In the genomic region with DNA sequence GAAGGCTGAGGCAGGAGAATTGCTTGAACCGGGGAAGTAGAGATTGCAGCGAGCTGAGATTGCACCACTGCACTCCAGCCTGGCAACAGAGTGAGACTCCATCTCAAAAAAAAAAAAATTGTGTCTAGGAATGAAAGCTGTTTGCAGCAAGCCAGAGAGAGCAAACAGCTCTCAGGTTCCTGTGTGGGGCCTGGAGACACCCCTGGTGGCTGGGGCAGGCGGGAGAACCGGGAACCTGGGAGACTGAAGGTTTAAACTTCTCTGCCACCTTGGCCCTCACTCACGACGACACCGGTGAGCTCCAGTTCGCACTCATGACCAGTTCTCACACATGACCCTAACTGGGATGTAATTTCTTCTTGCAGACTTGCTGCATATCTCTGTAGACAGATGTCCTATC, we compare ENCODE assay signal across 19 cellular contexts. TPM values are rescaled to one million over a fixed set of nuclear protein-coding genes. Genes with fewer than 3 reads are reported as not detected.
DNase-seq lines count a peak whose midpoint lies in the region; ATAC-seq, FAIRE-seq and TF ChIP-seq lines count a peak whose summit lies in the region.
"Had no signal": no experiment of that assay in that cellular context is flagged by ENCODE, and none has a peak within 500 bp of the region (broad histone marks: within the 10 kb centered on the region; RNA-seq: fewer than 3 reads in every experiment).

No MANE protein-coding gene starts in this region.

- CTCF ChIA-PET in K562 (lab: Yijun Ruan, JAX; ENCODE audit: low intra/inter-chr PET ratio), result no interaction called here

- in situ Hi-C loops in K562 (cut with MboI), result no loop called here

- H3K4me3 ChIP-seq in K562 (no peak overlapping the region), osteoblast (ENCODE audit: insufficient read depth, low read length) (no peak overlapping the region)
- H3K4me3 ChIP-seq: PC-9, SJCRH30 had no signal

- peaks cover 43 to 64% of the 10 kb centered on the region in 2 experiments for H3K27me3 ChIP-seq in K562 (ENCODE audit: control insufficient read depth in 2 of 2, insufficient read depth in 2 of 2, low read length in 2 of 2)
- peaks cover 43% of the 10 kb centered on the region for H3K27me3 ChIP-seq in osteoblast (ENCODE audit: insufficient read depth, low read length)
- H3K27me3 ChIP-seq: SJCRH30 had no signal

- TF ChIP-seq CTCF in GM20000 (IDR thresholded peaks at IDR 0.05; ENCODE audit: extremely low read depth, missing control alignments), result no peak
- TF ChIP-seq CTCF in K562 (IDR thresholded peaks at IDR 0.05 in 2 of 3, conservative IDR thresholded peaks at IDR 0.05 in 1 of 3; ENCODE audit: insufficient read depth in 2 of 3, low read depth in 1 of 3, low read length in 3 of 3), result no peak
- TF ChIP-seq CTCF in osteoblast (IDR thresholded peaks at IDR 0.05; ENCODE audit: extremely low read depth, low read depth, low read length), result no peak
- TF ChIP-seq CTCF in progenitor cell of endocrine pancreas (IDR thresholded peaks at IDR 0.05; ENCODE audit: unreplicated experiment), result no peak

- no peaks in the 10 kb centered on the region for H3K9me1 ChIP-seq in K562 (ENCODE audit: control insufficient read depth, insufficient read depth, low read length)

- H3K9me3 ChIP-seq in K562 (replicated peaks; ENCODE audit: control insufficient read depth, insufficient read depth, low read depth, low read length) (no peaks in the 10 kb centered on the region), osteoblast (ENCODE audit: low read depth, low read length) (no peaks in the 10 kb centered on the region)
- H3K9me3 ChIP-seq: SJCRH30 had no signal

- no peaks in the 10 kb centered on the region for H3K36me3 ChIP-seq in K562 (ENCODE audit: control insufficient read depth, insufficient read depth, low read length)
- no peaks in the 10 kb centered on the region for H3K36me3 ChIP-seq in osteoblast (ENCODE audit: insufficient read depth, low read length)
- H3K36me3 ChIP-seq: SJCRH30 had no signal

- FAIRE-seq in HTR-8/SVneo (lab: Jason Lieb, UNC) (peak; percentile 20), K562 (lab: Jason Lieb, UNC) (peak; percentile 35)
- FAIRE-seq: GM12892 had no signal

- 1% methylated on average over 8 of the region's 8 CpGs for WGBS in K562 (ENCODE audit: insufficient coverage, low coverage, missing lambda C conversion rate)

- POLR2A ChIA-PET in K562 (lab: Yijun Ruan, JAX), result interaction anchor here (0.5 to 0.8 kb wide), 4 partner anchors 32 to 186 kb away, joined by 3 to 5 read pairs (median 4); no protein-coding TSS in a partner anchor

- no peak overlapping the region for H3K9ac ChIP-seq in K562 (ENCODE audit: insufficient read depth in 1 of 2, low read depth in 2 of 2, low read length in 2 of 2)
- H3K9ac ChIP-seq: KMS-11 had no signal

- peaks cover 3 to 17% of the 10 kb centered on the region in 2 experiments; a peak in 4 of 5 replicates for H3K4me1 ChIP-seq in K562 (replicated peaks in 1 of 2; ENCODE audit: control insufficient read depth in 2 of 2, insufficient read depth in 2 of 2, low read length in 2 of 2)
- H3K4me1 ChIP-seq in osteoblast (ENCODE audit: insufficient read depth, low read length), result no peaks in the 10 kb centered on the region
- H3K4me1 ChIP-seq: SJCRH30 had no signal

- intact Hi-C loops in K562 (cut with micrococcal nuclease), result no loop called here

- TF ChIP-seq EP300 in K562 (IDR thresholded peaks at IDR 0.05; ENCODE audit: low read length), result no peak

- H3K27ac ChIP-seq in K562 (ENCODE audit: extremely low read depth, low read depth, low read length), result no peak overlapping the region
- H3K27ac ChIP-seq in osteoblast (ENCODE audit: low read depth, low read length), result no peak overlapping the region
- H3K27ac ChIP-seq: C4-2B, KMS-11, PC-9, SJCRH30 had no signal

- peaks cover 6% of the 10 kb centered on the region; the same call in 1 of the 2 replicates for H4K20me1 ChIP-seq in K562 (replicated peaks; ENCODE audit: control insufficient read depth, insufficient read depth, low read length)
- H4K20me1 ChIP-seq in osteoblast (ENCODE audit: insufficient read depth, low read length), result no peaks in the 10 kb centered on the region

- peaks cover 4% of the 10 kb centered on the region for H3K9me3 Mint-ChIP-seq in progenitor cell of endocrine pancreas (ENCODE audit: low read depth)

- DNase-seq in GM20000 (ENCODE audit: low spot score) (peak; percentile 26), HTR-8/SVneo (ENCODE audit: insufficient read length, low spot score) (no peak), K562 (ENCODE audit: extremely low read depth in 1 of 4, low spot score in 3 of 4) (no peak), osteoblast (ENCODE audit: insufficient read length, low spot score, missing footprints) (peak; percentile 30), progenitor cell of endocrine pancreas (ENCODE audit: low spot score, unreplicated experiment) (no peak), NCI-H2107 treated with DMSO at 0.1 percent for 48 hours (lab: John Stamatoyannopoulos, UW; ENCODE audit: unreplicated experiment) (no peak)
- DNase-seq: ACHN, DMS79, NCI-H1417, NCI-H187, NCI-H2107, NCI-H345, NCI-H524 treated with DMSO at 0.1 percent for 48 hours, PC-9, SJCRH30 had no signal

- no peak for TF ChIP-seq POLR2A in K562 (conservative IDR thresholded peaks at IDR 0.05)

- TF ChIP-seq RAD21 in K562 (CRISPR knock-in tag; conservative IDR thresholded peaks at IDR 0.05 in 1 of 2, IDR thresholded peaks at IDR 0.05 in 1 of 2), result no peak

- H3K4me2 ChIP-seq in K562 (ENCODE audit: insufficient read depth, low read length), result no peak overlapping the region
- no peak overlapping the region for H3K4me2 ChIP-seq in osteoblast (ENCODE audit: insufficient read depth, low read length)
- H3K4me2 ChIP-seq: KMS-11, PC-9 had no signal

- no peak overlapping the region for H3K27ac Mint-ChIP-seq in progenitor cell of endocrine pancreas

- peaks cover 1% of the 10 kb centered on the region for H3K4me1 Mint-ChIP-seq in progenitor cell of endocrine pancreas (ENCODE audit: low read depth)

- H3K36me3 Mint-ChIP-seq in progenitor cell of endocrine pancreas (ENCODE audit: insufficient read depth), result no peaks in the 10 kb centered on the region

- no peak for ATAC-seq in K562
- ATAC-seq in HG03460 (IDR thresholded peaks at IDR 0.05; ENCODE audit: unreplicated experiment), result no peak

- H3K4me3 Mint-ChIP-seq in progenitor cell of endocrine pancreas (ENCODE audit: low read depth), result no peak overlapping the region

- no TSS peak for BruUV-seq in K562 (replicated peaks; lab: Mats Ljungman, UMichigan)

- H3K79me2 ChIP-seq in K562 (ENCODE audit: control insufficient read depth, insufficient read depth, low read length) (no peaks in the 10 kb centered on the region), osteoblast (ENCODE audit: insufficient read depth, low read length) (no peaks in the 10 kb centered on the region)

- H3K27me3 Mint-ChIP-seq in progenitor cell of endocrine pancreas, result peaks cover 65% of the 10 kb centered on the region

- H2AFZ ChIP-seq in K562 (ENCODE audit: low read depth, low read length) (no peak overlapping the region), osteoblast (ENCODE audit: low read length) (no peak overlapping the region)
- H2AFZ ChIP-seq: PC-9 had no signal

TF ChIP-seq in K562, 482 proteins besides CTCF, POLR2A, EP300 and RAD21 (continues in another document):
- TF ChIP-seq CBFA2T3 (IDR thresholded peaks at IDR 0.05) (no peak), KLF1 (tag; IDR thresholded peaks at IDR 0.05) (no peak), SPI1 (IDR thresholded peaks at IDR 0.05; ENCODE audit: borderline replicate concordance, low read depth, low read length) (no peak), SMAD2 (IDR thresholded peaks at IDR 0.05; ENCODE audit: low read depth, low read length) (no peak), ZNF175 (CRISPR knock-in tag; IDR thresholded peaks at IDR 0.05; ENCODE audit: low read depth) (no peak), ETV5 (CRISPR knock-in tag; IDR thresholded peaks at IDR 0.05; ENCODE audit: low read depth) (no peak)

RNA-seq across cellular contexts. Expression of a gene that starts 13.2 kb away (rescaled TPM):
- total RNA-seq in K562 (2011; cell fraction: chromatin; rRNA removed; ENCODE audit: low replicate concordance), result not detected in 2 replicates
- total RNA-seq in K562 (2011; cell fraction: nucleolus; rRNA removed), result not detected in 2 replicates
- not detected in 2 replicates for total RNA-seq in K562 (2011; cell fraction: nucleoplasm; rRNA removed)
- not detected in 2 replicates for total RNA-seq in K562 (2014; rRNA removed)
- not detected in 2 replicates for total RNA-seq in K562 (2014; rRNA removed; fragmentation: Illumina TruSeq; extraction: Trizol)
- total RNA-seq in K562 (2015; rRNA removed; fragmentation: Illumina TruSeq; extraction: Trizol), result not detected in 2 replicates
- total RNA-seq in K562 (2021), result not detected in 2 replicates
- not detected in 2 replicates for polyA plus RNA-seq in K562 (2011; rRNA removed)
- not detected in 2 replicates for polyA plus RNA-seq in K562 (2011; cell fraction: cytosol; rRNA removed)
- polyA plus RNA-seq in K562 (2011; cell fraction: nucleus; rRNA removed), result not detected in 2 replicates
- not detected in 2 replicates for polyA plus RNA-seq in K562 (2012)
- not detected in 2 replicates for polyA plus RNA-seq in K562 (2014; fragmentation: Illumina TruSeq; extraction: Trizol)
- polyA plus RNA-seq in K562 (2014; fragmentation: Nextera tagmentation; extraction: Ambion mirVana), result not detected
- polyA plus RNA-seq in K562 (2014; rRNA removed), result not detected in 2 replicates
- polyA minus RNA-seq in K562 (2011; rRNA and poly(A)+ RNA removed), result not detected in 2 replicates
- polyA minus RNA-seq in K562 (2011; cell fraction: cytosol; rRNA and poly(A)+ RNA removed), result not detected in 2 replicates
- not detected in 2 replicates for polyA minus RNA-seq in K562 (2011; cell fraction: nucleus; rRNA and poly(A)+ RNA removed)
- not detected in 2 replicates for total RNA-seq in osteoblast
- not detected in 2 replicates for total RNA-seq in progenitor cell of endocrine pancreas
- total RNA-seq: PC-9 had no signal

RNA-seq across cellular contexts. Expression of a gene that starts 59.5 kb away (rescaled TPM):
- total RNA-seq in K562 (2011; cell fraction: chromatin; rRNA removed; ENCODE audit: low replicate concordance), result 26.3 and 37.7 TPM in 2 replicates
- 23.7 and 28.0 TPM in 2 replicates for total RNA-seq in K562 (2011; cell fraction: nucleolus; rRNA removed)
- 27.5 and 34.4 TPM in 2 replicates for total RNA-seq in K562 (2011; cell fraction: nucleoplasm; rRNA removed)
- total RNA-seq in K562 (2014; rRNA removed) (19.9 and 23.1 TPM in 2 replicates), K562 (2014; rRNA removed; fragmentation: Illumina TruSeq; extraction: Trizol) (16.6 and 16.8 TPM in 2 replicates), K562 (2015; rRNA removed; fragmentation: Illumina TruSeq; extraction: Trizol) (20.0 and 21.2 TPM in 2 replicates), K562 (2021) (20.6 and 22.3 TPM in 2 replicates), osteoblast (11.8 and 13.0 TPM in 2 replicates), progenitor cell of endocrine pancreas (14.1 and 16.8 TPM in 2 replicates)
- polyA plus RNA-seq in K562 (2011; rRNA removed) (31.7 and 33.7 TPM in 2 replicates), K562 (2014; fragmentation: Illumina TruSeq; extraction: Trizol) (21.5 and 26.1 TPM in 2 replicates), K562 (2014; fragmentation: Nextera tagmentation; extraction: Ambion mirVana) (10 to 100 TPM; 54.3 to 56.8 TPM), K562 (2014; rRNA removed) (26.2 and 27.3 TPM in 2 replicates)
- polyA plus RNA-seq in K562 (2011; cell fraction: cytosol; rRNA removed), result 20.8 and 27.0 TPM in 2 replicates
- polyA plus RNA-seq in K562 (2011; cell fraction: nucleus; rRNA removed), result 25.8 and 30.3 TPM in 2 replicates
- 24.8 and 25.2 TPM in 2 replicates for polyA plus RNA-seq in K562 (2012)
- 11.8 and 19.2 TPM in 2 replicates for polyA minus RNA-seq in K562 (2011; rRNA and poly(A)+ RNA removed)
- polyA minus RNA-seq in K562 (2011; cell fraction: cytosol; rRNA and poly(A)+ RNA removed), result 7.3 and 7.9 TPM in 2 replicates
- polyA minus RNA-seq in K562 (2011; cell fraction: nucleus; rRNA and poly(A)+ RNA removed), result 13.1 and 18.9 TPM in 2 replicates

Comparison
In these comparisons a context has a peak if more than half of its experiments do, and no peak if none do; other contexts are left out.
1. DNase-seq: peak in GM20000 (single experiment) and osteoblast (single experiment); none in HTR-8/SVneo (single experiment), K562 (0 of 4), progenitor cell of endocrine pancreas (single experiment) and NCI-H2107 treated with DMSO at 0.1 percent for 48 hours (single experiment).